In the genomic region with DNA sequence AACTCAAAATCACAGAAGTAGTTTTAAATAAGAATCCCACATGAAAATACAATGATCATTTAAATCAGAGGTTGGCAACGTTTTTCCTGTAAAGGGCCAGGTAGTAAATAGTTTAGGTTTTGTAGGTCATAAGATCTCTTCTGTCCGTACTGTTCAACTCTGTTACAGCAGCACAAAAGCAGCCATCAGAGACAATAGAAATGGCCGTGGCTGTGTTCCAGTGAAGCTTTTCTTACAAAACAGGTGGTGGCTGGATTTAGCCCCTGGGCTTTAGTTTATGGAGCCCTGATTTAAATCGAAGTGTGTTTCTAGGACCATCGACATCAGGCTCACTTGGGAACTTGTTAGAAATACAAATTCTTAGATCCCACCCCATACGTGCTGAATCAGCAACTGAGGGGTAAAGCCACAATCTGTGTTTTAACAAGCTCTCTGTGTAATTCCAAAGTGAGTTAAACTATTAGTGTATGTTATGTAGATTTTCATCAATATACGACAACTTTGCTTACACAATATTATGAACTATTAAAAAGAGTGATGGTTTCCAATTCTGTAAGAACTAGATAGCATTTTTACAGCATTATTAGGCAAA, we compare ENCODE assay signal across 15 cellular contexts.
"Had no signal": no experiment of that assay in that cellular context is flagged by ENCODE, and none has a peak within 500 bp of the region (broad histone marks: within the 10 kb centered on the region; RNA-seq: fewer than 3 reads in every experiment).

No MANE protein-coding gene starts in this region.

- DNase-seq: activated naive CD4-positive, alpha-beta T cell treated with anti-CD3 and anti-CD28 coated beads, Interleukin-2, amount 10 ng/mL, durations not matched to agents 7 days and 5 days; adrenal gland; caudate nucleus; effector CD8-positive, alpha-beta T cell; foreskin melanocyte; heart right ventricle; mammary epithelial cell; natural killer cell; stimulated activated CD4-positive, alpha-beta T cell treated with anti-CD3 and anti-CD28 coated beads, Interleukin-2, amount 100 ng/mL, for 48 hours; stimulated activated naive CD8-positive, alpha-beta T cell treated with anti-CD3 and anti-CD28 coated beads, Interleukin-15, Interleukin-2, amounts not matched to agents 100 U/mL and 50 U/mL, for 24 hours; upper lobe of left lung had no signal

- H3K9me3 Mint-ChIP-seq: activated naive CD4-positive, alpha-beta T cell treated with anti-CD3 and anti-CD28 coated beads, Interleukin-2, amount 10 ng/mL, durations not matched to agents 7 days and 5 days; activated T-helper 2 cell treated with anti-CD3 and anti-CD28 coated beads, Interferon-gamma antibody, Interleukin-2, Interleukin-4, amounts not matched to agents 10 μg/mL and 5 μg/mL and 100 μg/mL, durations not matched to agents 14 hours and 24 hours and 36 hours; natural killer cell had no signal

- H3K27ac Mint-ChIP-seq: activated naive CD4-positive, alpha-beta T cell treated with anti-CD3 and anti-CD28 coated beads, Interleukin-2, amount 10 ng/mL, durations not matched to agents 7 days and 5 days; activated T-helper 2 cell treated with anti-CD3 and anti-CD28 coated beads, Interferon-gamma antibody, Interleukin-2, Interleukin-4, amounts not matched to agents 10 μg/mL and 5 μg/mL and 100 μg/mL, durations not matched to agents 14 hours and 24 hours and 36 hours; natural killer cell had no signal

- H3K4me1 ChIP-seq: adrenal gland, heart right ventricle, suprapubic skin, upper lobe of left lung had no signal

- H3K36me3 Mint-ChIP-seq: activated naive CD4-positive, alpha-beta T cell treated with anti-CD3 and anti-CD28 coated beads, Interleukin-2, amount 10 ng/mL, durations not matched to agents 7 days and 5 days; natural killer cell had no signal

- H3K27me3 ChIP-seq: adrenal gland, suprapubic skin, upper lobe of left lung had no signal

- H3K4me3 Mint-ChIP-seq: activated naive CD4-positive, alpha-beta T cell treated with anti-CD3 and anti-CD28 coated beads, Interleukin-2, amount 10 ng/mL, durations not matched to agents 7 days and 5 days; natural killer cell had no signal

- H3K27ac ChIP-seq: adrenal gland, coronary artery, heart right ventricle, suprapubic skin, upper lobe of left lung had no signal

- ATAC-seq: heart right ventricle; left lobe of liver; natural killer cell; stimulated activated naive CD8-positive, alpha-beta T cell treated with anti-CD3 and anti-CD28 coated beads, Interleukin-15, Interleukin-2, amounts not matched to agents 100 U/mL and 50 U/mL, for 24 hours had no signal

- H3K9me3 ChIP-seq: adrenal gland, suprapubic skin, upper lobe of left lung had no signal

- H3K4me3 ChIP-seq: adrenal gland, coronary artery, heart right ventricle, suprapubic skin, upper lobe of left lung had no signal

- H3K4me1 Mint-ChIP-seq: activated naive CD4-positive, alpha-beta T cell treated with anti-CD3 and anti-CD28 coated beads, Interleukin-2, amount 10 ng/mL, durations not matched to agents 7 days and 5 days; natural killer cell had no signal

- H3K36me3 ChIP-seq: adrenal gland, heart right ventricle, suprapubic skin, upper lobe of left lung had no signal
